Comparison of ENCODE assay signal across 28 cellular contexts in genomic region chr4:167956676-167957075, GRCh38.
DNase-seq lines count a peak whose midpoint lies in the region; ATAC-seq and TF ChIP-seq lines count a peak whose summit lies in the region.
"Had no signal": no experiment of that assay in that cellular context is flagged by ENCODE, and none has a peak within 500 bp of the region (broad histone marks: within the 10 kb centered on the region; RNA-seq: fewer than 3 reads in every experiment).

No MANE protein-coding gene starts in this region.

- H3K27me3 ChIP-seq in adipocyte (replicated peaks; ENCODE audit: control insufficient read depth, insufficient read depth, low read length) (no peaks in the 10 kb centered on the region), ovary (no peaks in the 10 kb centered on the region)
- H3K27me3 ChIP-seq: body of pancreas, dorsolateral prefrontal cortex, heart right ventricle, sigmoid colon, SJCRH30, tibial artery had no signal

- no peaks in the 10 kb centered on the region for H3K36me3 ChIP-seq in adipocyte (ENCODE audit: control insufficient read depth, insufficient read depth, low read length, severe bottlenecking)
- H3K36me3 ChIP-seq in ovary: no peaks in the 10 kb centered on the region
- H3K36me3 ChIP-seq: heart right ventricle, sigmoid colon, SJCRH30, tibial artery had no signal

- TF ChIP-seq EP300 in ovary (IDR thresholded peaks at IDR 0.05): no peak

- ATAC-seq in HG02840 (IDR thresholded peaks at IDR 0.05; ENCODE audit: low FRiP score, unreplicated experiment) (no peak), HG03460 (IDR thresholded peaks at IDR 0.05; ENCODE audit: unreplicated experiment) (no peak), HG03045 (IDR thresholded peaks at IDR 0.05; ENCODE audit: unreplicated experiment) (no peak)
- ATAC-seq: A549; body of pancreas; heart right ventricle; naive thymus-derived CD4-positive, alpha-beta T cell had no signal

- H3K9ac ChIP-seq in adipocyte (ENCODE audit: low read length): no peak overlapping the region
- H3K9ac ChIP-seq: GM23248, KMS-11 had no signal

- TF ChIP-seq POLR2A in ovary (IDR thresholded peaks at IDR 0.05): no peak

- H3K4me1 ChIP-seq in adipocyte (ENCODE audit: control insufficient read depth, insufficient read depth, low read length): no peaks in the 10 kb centered on the region
- H3K4me1 ChIP-seq in ovary (ENCODE audit: insufficient read depth): no peaks in the 10 kb centered on the region
- H3K4me1 ChIP-seq: A549, body of pancreas, heart right ventricle had no signal

- peaks cover 39% of the 10 kb centered on the region for H3K9me3 ChIP-seq in adipocyte (ENCODE audit: control insufficient read depth, low read length)
- H3K9me3 ChIP-seq in ovary: no peaks in the 10 kb centered on the region
- H3K9me3 ChIP-seq: A549 had no signal

- intact Hi-C loops in ovary (cut with DNase I): no loop called here

- TF ChIP-seq CTCF in epithelial cell of esophagus (IDR thresholded peaks at IDR 0.05; ENCODE audit: insufficient read depth, low read depth, low read length, missing control alignments) (no peak), ovary (IDR thresholded peaks at IDR 0.05) (no peak)

- H3K4me3 ChIP-seq in adipocyte (ENCODE audit: low read length) (no peak overlapping the region), epithelial cell of esophagus (ENCODE audit: low read length) (no peak overlapping the region), ovary (no peak overlapping the region)
- H3K4me3 ChIP-seq: A549, body of pancreas, dorsolateral prefrontal cortex, GM23248, heart right ventricle, sigmoid colon, SJCRH30, tibial artery had no signal

- H3K27ac ChIP-seq in ovary: no peak overlapping the region
- H3K27ac ChIP-seq: A549, body of pancreas, dorsolateral prefrontal cortex, GM23248, heart right ventricle, KMS-11, sigmoid colon, SJCRH30, tibial artery had no signal

- peak; percentile 77 for DNase-seq in ELR (ENCODE audit: low read depth)
- peak; percentile 65 for DNase-seq in adipocyte (ENCODE audit: low read depth)
- DNase-seq in epithelial cell of esophagus (ENCODE audit: low read depth): peak; percentile 43
- peak; percentile 78 for DNase-seq in foreskin melanocyte
- no peak for DNase-seq in ovary
- DNase-seq: activated CD4-positive, alpha-beta T cell treated with anti-CD3 and anti-CD28 coated beads for 48 hours; activated T-cell treated with anti-CD3 and anti-CD28 coated beads for 4 hours; AML-193; body of pancreas; CD4-positive, CD25-positive, alpha-beta regulatory T cell; dorsolateral prefrontal cortex; GM23248; heart right ventricle; naive thymus-derived CD4-positive, alpha-beta T cell; NCI-H2081; NCI-H2227 treated with DMSO at 0.1 percent for 48 hours; NCI-H69; nucleus accumbens; sigmoid colon; SJCRH30; stimulated activated CD4-positive, alpha-beta T cell treated with anti-CD3 and anti-CD28 coated beads, Interleukin-4, amount 100 ng/mL, for 4 hours; T-helper 9 cell; tibial artery had no signal

Comparison
In these comparisons a context has a peak if more than half of its experiments do, and no peak if none do; other contexts are left out.
1. DNase-seq: peak in ELR (single experiment), adipocyte (single experiment), epithelial cell of esophagus (single experiment) and foreskin melanocyte (single experiment); none in ovary (0 of 5).